23 cellular contexts compared by ENCODE assay signal in genomic region chr17:7442142-7442541, GRCh38. TPM values are rescaled to one million over a fixed set of nuclear protein-coding genes. Genes with fewer than 3 reads are reported as not detected.
"Had no signal": no experiment of that assay in that cellular context is flagged by ENCODE, and none has a peak within 500 bp of the region (broad histone marks: within the 10 kb centered on the region; RNA-seq: fewer than 3 reads in every experiment).

No MANE protein-coding gene starts in this region.

- ATAC-seq: activated T-cell treated with anti-CD3 and anti-CD28 coated beads, Interleukin-2, amount 50 U/mL, for 4 hours; naive thymus-derived CD8-positive, alpha-beta T cell; right cardiac atrium; stimulated activated naive CD8-positive, alpha-beta T cell treated with anti-CD3 and anti-CD28 coated beads, Interleukin-15, Interleukin-2, amounts not matched to agents 100 U/mL and 50 U/mL, for 24 hours had no signal

- H3K27ac Mint-ChIP-seq: activated naive CD4-positive, alpha-beta T cell treated with anti-CD3 and anti-CD28 coated beads, Interleukin-2, amount 10 ng/mL, durations not matched to agents 7 days and 5 days had no signal

- H3K4me3 Mint-ChIP-seq: activated T-cell treated with anti-CD3 and anti-CD28 coated beads, Interleukin-2, amount 50 U/mL, for 4 hours had no signal

- H2AFZ ChIP-seq: hepatocyte had no signal

- DNase-seq: activated CD4-positive, alpha-beta T cell treated with anti-CD3 and anti-CD28 coated beads, Interleukin-2, amount 50 U/mL, for 1 hour; activated CD8-positive, alpha-beta memory T cell treated with anti-CD3 and anti-CD28 coated beads, Interleukin-2, amount 50 U/mL, for 4 hours; activated naive CD4-positive, alpha-beta T cell treated with anti-CD3 and anti-CD28 coated beads, Interleukin-2, amount 10 ng/mL, durations not matched to agents 7 days and 5 days; activated T-cell treated with anti-CD3 and anti-CD28 coated beads, Interleukin-2, amount 50 U/mL, for 4 hours; effector CD8-positive, alpha-beta T cell; esophagus squamous epithelium; mesenchymal stem cell; naive thymus-derived CD8-positive, alpha-beta T cell; stimulated activated CD4-positive, alpha-beta T cell treated with anti-CD3 and anti-CD28 coated beads, Interleukin-2, amount 100 ng/mL, for 24 hours; stimulated activated naive CD8-positive, alpha-beta T cell treated with anti-CD3 and anti-CD28 coated beads, Interleukin-15, Interleukin-2, amounts not matched to agents 100 U/mL and 50 U/mL, for 24 hours; substantia nigra; tibial artery had no signal

- H3K4me3 ChIP-seq: ascending aorta, esophagus squamous epithelium, hepatocyte, prostate gland, tibial artery had no signal

- H3K9me3 ChIP-seq: ascending aorta, esophagus squamous epithelium, prostate gland, tibial artery had no signal

- H3K36me3 ChIP-seq: ascending aorta, esophagus squamous epithelium, prostate gland, tibial artery had no signal

- H3K4me2 ChIP-seq: hepatocyte had no signal

- H3K36me3 Mint-ChIP-seq: naive thymus-derived CD8-positive, alpha-beta T cell had no signal

- H3K27ac ChIP-seq: ascending aorta, esophagus squamous epithelium, hepatocyte, prostate gland, tibial artery had no signal

- H3K9me3 Mint-ChIP-seq: activated naive CD4-positive, alpha-beta T cell treated with anti-CD3 and anti-CD28 coated beads, Interleukin-2, amount 10 ng/mL, durations not matched to agents 7 days and 5 days; activated T-cell treated with anti-CD3 and anti-CD28 coated beads, Interleukin-2, amount 50 U/mL, for 4 hours; naive thymus-derived CD8-positive, alpha-beta T cell had no signal

RNA-seq across cellular contexts. Expression of gene FGF11, which starts 2.8 kb away (rescaled TPM):
- total RNA-seq: endothelial cell of umbilical vein had no signal

RNA-seq across cellular contexts. Expression of gene SPEM3, which starts 13.5 kb away (rescaled TPM):
- total RNA-seq: activated T-cell treated with anti-CD3 and anti-CD28 coated beads, Interleukin-2, amount 50 U/mL, for 4 hours; ascending aorta; bronchial epithelial cell; cerebellum; endothelial cell of umbilical vein; esophagus squamous epithelium; glomerular endothelial cell; hepatocyte; lower leg skin; naive thymus-derived CD8-positive, alpha-beta T cell; omental fat pad; right cardiac atrium; skeletal muscle tissue had no signal
- polyA plus RNA-seq: endothelial cell of umbilical vein; hepatocyte; naive thymus-derived CD8-positive, alpha-beta T cell; right cardiac atrium had no signal

RNA-seq across cellular contexts. Expression of gene SPEM2, which starts 16.7 kb away (rescaled TPM):
- total RNA-seq: activated T-cell treated with anti-CD3 and anti-CD28 coated beads, Interleukin-2, amount 50 U/mL, for 4 hours; ascending aorta; bronchial epithelial cell; cerebellum; endothelial cell of umbilical vein; esophagus squamous epithelium; glomerular endothelial cell; hepatocyte; lower leg skin; naive thymus-derived CD8-positive, alpha-beta T cell; omental fat pad; right cardiac atrium; skeletal muscle tissue had no signal
- polyA plus RNA-seq: endothelial cell of umbilical vein; hepatocyte; naive thymus-derived CD8-positive, alpha-beta T cell; right cardiac atrium had no signal
